Comparison of ENCODE assay signal across 8 cellular contexts in the genomic region with DNA sequence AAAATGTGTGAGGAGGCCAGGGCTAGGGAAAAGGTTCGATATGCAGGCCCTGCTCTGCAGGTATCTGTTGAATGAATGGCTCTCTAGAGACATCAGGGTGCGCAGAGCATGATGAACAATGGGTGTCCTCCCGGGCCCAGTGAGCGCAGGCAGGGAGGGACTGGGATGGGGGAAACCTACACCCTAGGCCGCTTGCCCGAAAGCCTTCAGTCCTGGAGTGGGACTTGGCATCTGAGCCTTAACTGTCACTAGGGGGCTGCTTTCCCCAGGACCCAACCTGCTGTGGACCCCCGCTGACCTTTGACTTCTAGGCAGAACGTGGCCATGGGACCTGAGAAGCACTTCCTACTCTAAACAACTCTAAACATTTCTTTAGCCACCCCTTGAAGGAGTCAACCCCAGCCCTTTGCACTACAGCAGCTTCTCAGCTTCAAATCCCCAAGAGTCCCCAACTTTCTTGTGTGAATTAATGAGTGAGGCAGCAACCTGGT. TPM values are rescaled to one million over a fixed set of nuclear protein-coding genes. Genes with fewer than 3 reads are reported as not detected.
DNase-seq lines count a peak whose midpoint lies in the region; ATAC-seq, FAIRE-seq and TF ChIP-seq lines count a peak whose summit lies in the region.

No MANE protein-coding gene starts in this region.

- TF ChIP-seq POLR2A in erythroblast (IDR thresholded peaks at IDR 0.05; ENCODE audit: low read length): no peak

- H3K4me1 ChIP-seq in iPS DF 6.9 (ENCODE audit: control insufficient read depth, insufficient read depth, low read length) (peaks cover 6% of the 10 kb centered on the region; the same call in 1 of the 2 replicates), small intestine (ENCODE audit: control insufficient read depth in 2 of 2, insufficient read depth in 1 of 2, low read depth in 1 of 2, low read length in 1 of 2) (peaks cover 0 to 4% of the 10 kb centered on the region in 2 donors)

- H3K36me3 Mint-ChIP-seq in HFFc6 (ENCODE audit: low read depth): peaks cover 9% of the 10 kb centered on the region; the same call in 1 of the 2 replicates
- no peaks in the 10 kb centered on the region for H3K36me3 Mint-ChIP-seq in activated T-helper 2 cell treated with anti-CD3 and anti-CD28 coated beads, Interferon-gamma antibody, Interleukin-2, Interleukin-4, amounts not matched to agents 10 μg/mL and 5 μg/mL and 100 μg/mL, durations not matched to agents 14 hours and 24 hours and 36 hours (ENCODE audit: low read depth)

- no peak for TF ChIP-seq CTCF in HFFc6 (IDR thresholded peaks at IDR 0.05)

- DNase-seq in HFFc6 (no peak), iPS DF 6.9 (ENCODE audit: low read depth, low spot score) (no peak), small intestine (no peak), erythroblast (lab: John Stamatoyannopoulos, UW) (no peak)
- no peak for DNase-seq in activated T-helper 2 cell treated with anti-CD3 and anti-CD28 coated beads, Interferon-gamma antibody, Interleukin-2, Interleukin-4, amounts not matched to agents 10 μg/mL and 5 μg/mL and 100 μg/mL, durations not matched to agents 14 hours and 24 hours and 36 hours (ENCODE audit: low spot score)

- H3K27ac ChIP-seq in iPS DF 6.9 (ENCODE audit: low read length): no peak overlapping the region
- H3K27ac ChIP-seq in small intestine (ENCODE audit: low read depth in 1 of 2, low read length in 1 of 2): peak overlapping the region; percentile 22 to 89

- H3K27me3 ChIP-seq in iPS DF 6.9 (ENCODE audit: control insufficient read depth, insufficient read depth, low read length) (no peaks in the 10 kb centered on the region), small intestine (ENCODE audit: control insufficient read depth in 2 of 2, insufficient read depth in 2 of 2, low read length in 2 of 2) (no peaks in the 10 kb centered on the region)

- H3K36me3 ChIP-seq in iPS DF 6.9 (ENCODE audit: control insufficient read depth, insufficient read depth, low read length) (no peaks in the 10 kb centered on the region), small intestine (ENCODE audit: control insufficient read depth in 2 of 2, insufficient read depth in 2 of 2, low read length in 2 of 2) (no peaks in the 10 kb centered on the region)

- H3K27me3 Mint-ChIP-seq in HFFc6 (ENCODE audit: insufficient read depth): peaks cover 2% of the 10 kb centered on the region
- no peaks in the 10 kb centered on the region for H3K27me3 Mint-ChIP-seq in activated T-helper 2 cell treated with anti-CD3 and anti-CD28 coated beads, Interferon-gamma antibody, Interleukin-2, Interleukin-4, amounts not matched to agents 10 μg/mL and 5 μg/mL and 100 μg/mL, durations not matched to agents 14 hours and 24 hours and 36 hours (ENCODE audit: low read depth)

- no peak for FAIRE-seq in small intestine (lab: Jason Lieb, UNC)

- peak overlapping the region; percentile 43; the same call in 1 of the 2 replicates for H3K4me3 ChIP-seq in iPS DF 6.9 (ENCODE audit: low read length)
- no peak overlapping the region for H3K4me3 ChIP-seq in small intestine (ENCODE audit: low read depth in 1 of 2, low read length in 2 of 2)

- peaks cover 24% of the 10 kb centered on the region for H3K4me1 Mint-ChIP-seq in HFFc6 (ENCODE audit: low read depth)
- peaks cover 28% of the 10 kb centered on the region for H3K4me1 Mint-ChIP-seq in activated T-helper 2 cell treated with anti-CD3 and anti-CD28 coated beads, Interferon-gamma antibody, Interleukin-2, Interleukin-4, amounts not matched to agents 10 μg/mL and 5 μg/mL and 100 μg/mL, durations not matched to agents 14 hours and 24 hours and 36 hours (ENCODE audit: low read depth)

- ATAC-seq in HG03135 (IDR thresholded peaks at IDR 0.05; ENCODE audit: unreplicated experiment): no peak
- no peak for ATAC-seq in HG03521 (IDR thresholded peaks at IDR 0.05; ENCODE audit: unreplicated experiment)
- ATAC-seq in HG03354 (IDR thresholded peaks at IDR 0.05; ENCODE audit: poor library complexity, severe bottlenecking, unreplicated experiment): no peak

- intact Hi-C loops in activated T-helper 2 cell treated with anti-CD3 and anti-CD28 coated beads, Interferon-gamma antibody, Interleukin-2, Interleukin-4, amounts not matched to agents 10 μg/mL and 5 μg/mL and 100 μg/mL, durations not matched to agents 14 hours and 24 hours and 36 hours (cut with micrococcal nuclease): no loop called here

- H3K4me3 Mint-ChIP-seq in HFFc6: peak overlapping the region; percentile 88
- peak overlapping the region; percentile 65 for H3K4me3 Mint-ChIP-seq in activated T-helper 2 cell treated with anti-CD3 and anti-CD28 coated beads, Interferon-gamma antibody, Interleukin-2, Interleukin-4, amounts not matched to agents 10 μg/mL and 5 μg/mL and 100 μg/mL, durations not matched to agents 14 hours and 24 hours and 36 hours (ENCODE audit: low read depth)

- WGBS in iPS DF 6.9 (ENCODE audit: insufficient coverage, insufficient read length): no CpG with 5 or more reads among the region's 8 CpGs
- 40 to 54% (median 46%) methylated on average over 8 of the region's 8 CpGs for WGBS in small intestine, 3 donors

- H3K9me3 Mint-ChIP-seq in HFFc6: no peaks in the 10 kb centered on the region
- H3K9me3 Mint-ChIP-seq in activated T-helper 2 cell treated with anti-CD3 and anti-CD28 coated beads, Interferon-gamma antibody, Interleukin-2, Interleukin-4, amounts not matched to agents 10 μg/mL and 5 μg/mL and 100 μg/mL, durations not matched to agents 14 hours and 24 hours and 36 hours: no peaks in the 10 kb centered on the region

- H3K27ac Mint-ChIP-seq in HFFc6: peak overlapping the region; percentile 81
- peak overlapping the region; percentile 64 for H3K27ac Mint-ChIP-seq in activated T-helper 2 cell treated with anti-CD3 and anti-CD28 coated beads, Interferon-gamma antibody, Interleukin-2, Interleukin-4, amounts not matched to agents 10 μg/mL and 5 μg/mL and 100 μg/mL, durations not matched to agents 14 hours and 24 hours and 36 hours

- H3K9me3 ChIP-seq in iPS DF 6.9 (ENCODE audit: control insufficient read depth, insufficient read depth, low read length) (no peaks in the 10 kb centered on the region), small intestine (ENCODE audit: control insufficient read depth, low read depth) (no peaks in the 10 kb centered on the region)

RNA-seq across cellular contexts. Expression of a gene that starts 0.4 kb away (rescaled TPM):
- 10 to 100 TPM; 22.6 to 30.8 (median 27.7) TPM for total RNA-seq in HFFc6 (2021; fragmentation: NEBNext Ultra II Directional; extraction: Animal tissue kit (Norgen Biotek cat#: 25700))
- total RNA-seq in activated T-helper 2 cell treated with anti-CD3 and anti-CD28 coated beads, Interferon-gamma antibody, Interleukin-2, Interleukin-4, amounts not matched to agents 10 μg/mL and 5 μg/mL and 100 μg/mL, durations not matched to agents 14 hours and 24 hours and 36 hours: 15.8 and 22.0 TPM in 2 replicates
- polyA plus RNA-seq in small intestine: 10 to 100 TPM in 1 of 3 donors, 1 to 10 TPM in 2; 1.6 to 19.4 (median 5.1) TPM

RNA-seq across cellular contexts. Expression of a gene that starts 7.4 kb away (rescaled TPM):
- total RNA-seq in HFFc6 (2021; fragmentation: NEBNext Ultra II Directional; extraction: Animal tissue kit (Norgen Biotek cat#: 25700)): not detected
- total RNA-seq in activated T-helper 2 cell treated with anti-CD3 and anti-CD28 coated beads, Interferon-gamma antibody, Interleukin-2, Interleukin-4, amounts not matched to agents 10 μg/mL and 5 μg/mL and 100 μg/mL, durations not matched to agents 14 hours and 24 hours and 36 hours: not detected in 2 replicates
- polyA plus RNA-seq in small intestine: 1 to 10 TPM in 2 of 3 donors, under 1 TPM in 1; 0.89 to 3.6 (median 1.6) TPM

RNA-seq across cellular contexts. Expression of a gene that starts 15.9 kb away (rescaled TPM):
- total RNA-seq in HFFc6 (2021; fragmentation: NEBNext Ultra II Directional; extraction: Animal tissue kit (Norgen Biotek cat#: 25700)): not detected
- not detected in 2 replicates for total RNA-seq in activated T-helper 2 cell treated with anti-CD3 and anti-CD28 coated beads, Interferon-gamma antibody, Interleukin-2, Interleukin-4, amounts not matched to agents 10 μg/mL and 5 μg/mL and 100 μg/mL, durations not matched to agents 14 hours and 24 hours and 36 hours
- polyA plus RNA-seq in small intestine: under 1 TPM in 1 of 3 donors, not detected in 2; 0.04 TPM

RNA-seq across cellular contexts. Expression of a gene that starts 25.2 kb away (rescaled TPM):
- total RNA-seq in HFFc6 (2021; fragmentation: NEBNext Ultra II Directional; extraction: Animal tissue kit (Norgen Biotek cat#: 25700)): 1 to 10 TPM; 2.3 to 3.3 (median 2.9) TPM
- total RNA-seq in activated T-helper 2 cell treated with anti-CD3 and anti-CD28 coated beads, Interferon-gamma antibody, Interleukin-2, Interleukin-4, amounts not matched to agents 10 μg/mL and 5 μg/mL and 100 μg/mL, durations not matched to agents 14 hours and 24 hours and 36 hours: 3.7 and 3.9 TPM in 2 replicates
- under 1 TPM in 1 of 3 donors, not detected in 2; 0.36 TPM for polyA plus RNA-seq in small intestine

RNA-seq across cellular contexts. Expression of a gene that starts 25.4 kb away (rescaled TPM):
- under 1 TPM in 2 of 6 experiments, not detected in 4; 0.08 to 0.45 TPM for total RNA-seq in HFFc6 (2021; fragmentation: NEBNext Ultra II Directional; extraction: Animal tissue kit (Norgen Biotek cat#: 25700))
- total RNA-seq in activated T-helper 2 cell treated with anti-CD3 and anti-CD28 coated beads, Interferon-gamma antibody, Interleukin-2, Interleukin-4, amounts not matched to agents 10 μg/mL and 5 μg/mL and 100 μg/mL, durations not matched to agents 14 hours and 24 hours and 36 hours: 20.0 and 25.7 TPM in 2 replicates
- polyA plus RNA-seq in small intestine: 1 to 10 TPM; 2.5 to 9.5 (median 5.2) TPM
